1 cellular context compared by ENCODE assay signal in genomic region chr2:176001281-176001902, GRCh38.
TF ChIP-seq lines count a peak whose summit lies in the region.

No MANE protein-coding gene starts in this region.

TF ChIP-seq in K562, 482 proteins besides CTCF, POLR2A, EP300 and RAD21 (continued from another document and continues in another):
- TF ChIP-seq PTTG1 (tag; IDR thresholded peaks at IDR 0.05; ENCODE audit: low read depth): no peak
- no peak for TF ChIP-seq ZNF740 (CRISPR knock-in tag; IDR thresholded peaks at IDR 0.05)
- TF ChIP-seq ZNF740 (tag; IDR thresholded peaks at IDR 0.05): no peak
- no peak for TF ChIP-seq ZNF79 (CRISPR knock-in tag; IDR thresholded peaks at IDR 0.05; ENCODE audit: low read depth)
- TF ChIP-seq TCF15 (CRISPR knock-in tag; IDR thresholded peaks at IDR 0.05): no peak
- TF ChIP-seq NCOA6 (IDR thresholded peaks at IDR 0.05): no peak
- 0 out of 4 replicates have a peak, but pooled peaks of 1 of the 2 experiments have one; percentile 32 for TF ChIP-seq ARNT (IDR thresholded peaks at IDR 0.05)
- no peak for TF ChIP-seq CBX3 (IDR thresholded peaks at IDR 0.05; ENCODE audit: borderline replicate concordance in 1 of 2, low read length in 2 of 2)
- no peak for TF ChIP-seq NR2C1 (IDR thresholded peaks at IDR 0.05)
- no peak for TF ChIP-seq NR2C1 (tag; IDR thresholded peaks at IDR 0.05)
- no peak for TF ChIP-seq BDP1 (IDR thresholded peaks at IDR 0.05; ENCODE audit: insufficient read depth, insufficient read length)
- TF ChIP-seq MNT (conservative IDR thresholded peaks at IDR 0.05): peak; percentile 51 to 69
- TF ChIP-seq SPI1 (IDR thresholded peaks at IDR 0.05; ENCODE audit: borderline replicate concordance, low read depth, low read length): 0 out of 2 replicates have a peak, but pooled peaks have one; percentile 13
- TF ChIP-seq ZNF707 (CRISPR knock-in tag; conservative IDR thresholded peaks at IDR 0.05): no peak
- peak; percentile 4; the same call in 1 of the 2 replicates for TF ChIP-seq CREM (IDR thresholded peaks at IDR 0.05; ENCODE audit: low read depth)
- TF ChIP-seq ILK (tag; IDR thresholded peaks at IDR 0.05; ENCODE audit: borderline replicate concordance, low read depth): no peak
- TF ChIP-seq GATAD2B (IDR thresholded peaks at IDR 0.05; ENCODE audit: borderline replicate concordance): no peak
- no peak for TF ChIP-seq PRPF4 (IDR thresholded peaks at IDR 0.05; ENCODE audit: insufficient read depth, low read depth, low read length, poor library complexity, severe bottlenecking)
- no peak for TF ChIP-seq BCL6 (CRISPR knock-in tag; IDR thresholded peaks at IDR 0.05)
- no peak for TF ChIP-seq ZFP1 (CRISPR knock-in tag; IDR thresholded peaks at IDR 0.05)
- no peak for TF ChIP-seq ZNF395 (CRISPR knock-in tag; IDR thresholded peaks at IDR 0.05)
- no peak for TF ChIP-seq ETV5 (CRISPR knock-in tag; IDR thresholded peaks at IDR 0.05; ENCODE audit: low read depth)
- TF ChIP-seq TAL1 (IDR thresholded peaks at IDR 0.05): no peak
- TF ChIP-seq TAF1 (IDR thresholded peaks at IDR 0.05; ENCODE audit: control insufficient read depth, extremely low read depth, insufficient read depth, low read length, severe bottlenecking): peak; percentile 30
- no peak for TF ChIP-seq HLTF (IDR thresholded peaks at IDR 0.05)
- TF ChIP-seq UBTF (IDR thresholded peaks at IDR 0.05; ENCODE audit: borderline replicate concordance in 1 of 2, low read depth in 2 of 2, low read length in 2 of 2): peak in 1 of 2 experiments; percentile 43; a peak in 1 of 4 replicates
- no peak for TF ChIP-seq ZBTB49 (CRISPR knock-in tag; IDR thresholded peaks at IDR 0.05; ENCODE audit: borderline replicate concordance)
- TF ChIP-seq HDAC8 (tag; IDR thresholded peaks at IDR 0.05): no peak
- TF ChIP-seq E4F1 (CRISPR knock-in tag; IDR thresholded peaks at IDR 0.05; ENCODE audit: borderline replicate concordance): no peak
- TF ChIP-seq MYC (IDR thresholded peaks at IDR 0.05; ENCODE audit: low read depth, low read length): peak; percentile 39
- TF ChIP-seq MYC (CRISPR knock-in tag; IDR thresholded peaks at IDR 0.05; ENCODE audit: borderline replicate concordance, low read depth): no peak
- no peak for TF ChIP-seq BRF2 (IDR thresholded peaks at IDR 0.05; ENCODE audit: borderline replicate concordance, insufficient read depth, insufficient read length)
- no peak for TF ChIP-seq ZNF609 (CRISPR knock-in tag; IDR thresholded peaks at IDR 0.05; ENCODE audit: borderline replicate concordance)
- no peak for TF ChIP-seq DIDO1 (tag; IDR thresholded peaks at IDR 0.05; ENCODE audit: low read depth)
- TF ChIP-seq SNAPC5 (CRISPR knock-in tag; IDR thresholded peaks at IDR 0.05): no peak
